In the genomic region with DNA sequence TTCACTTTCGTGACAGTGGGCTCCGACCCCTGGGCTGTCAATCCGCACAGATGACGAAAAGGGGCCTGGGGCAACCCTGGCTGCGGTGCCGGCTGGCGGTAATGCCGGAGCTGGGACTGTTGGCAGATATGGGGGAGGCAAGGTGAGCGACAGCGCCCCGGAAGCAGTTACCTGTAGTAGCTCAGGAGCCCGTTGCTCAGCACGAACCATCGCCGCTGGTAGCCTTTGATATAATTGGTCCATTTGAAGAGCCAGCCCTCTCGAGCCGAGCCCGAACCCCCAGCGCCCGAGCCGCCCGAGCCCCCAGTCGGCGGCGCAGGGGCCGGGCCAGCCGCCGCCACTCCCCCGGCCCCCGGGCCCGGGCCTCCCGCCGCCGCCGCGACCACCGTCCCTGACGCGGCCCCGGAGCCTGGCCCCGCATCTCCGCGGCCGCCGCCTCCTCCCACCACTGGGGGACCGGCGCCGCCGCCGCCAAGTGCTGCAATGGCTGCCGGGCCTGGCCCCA, we compare ENCODE assay signal across 1 cellular context.
TF ChIP-seq lines count a peak whose summit lies in the region.

No MANE protein-coding gene starts in this region.

TF ChIP-seq in GM23338, 12 proteins besides CTCF, POLR2A, EP300 and RAD21 (continued from another document):
- TF ChIP-seq ZNF462 (CRISPR knock-in tag; IDR thresholded peaks at IDR 0.05) (no peak), EZH2 (IDR thresholded peaks at IDR 0.05; ENCODE audit: low read depth, unreplicated experiment) (no peak), POLR2AphosphoS5 (IDR thresholded peaks at IDR 0.05; ENCODE audit: low read depth) (no peak), CREB1 (CRISPR knock-in tag; IDR thresholded peaks at IDR 0.05; ENCODE audit: low read depth) (no peak), ZNF114 (CRISPR knock-in tag; IDR thresholded peaks at IDR 0.05) (no peak), NANOG (IDR thresholded peaks at IDR 0.05; ENCODE audit: borderline replicate concordance) (no peak), REST (IDR thresholded peaks at IDR 0.05; ENCODE audit: unreplicated experiment) (no peak), EZH2phosphoT487 (IDR thresholded peaks at IDR 0.05; ENCODE audit: unreplicated experiment) (no peak), STAT1 (IDR thresholded peaks at IDR 0.05; ENCODE audit: unreplicated experiment) (no peak), JUNB (IDR thresholded peaks at IDR 0.05; ENCODE audit: unreplicated experiment) (no peak)
